34 cellular contexts compared by ENCODE assay signal in genomic region chr15:25605171-25605570, GRCh38.
"Had no signal": no experiment of that assay in that cellular context is flagged by ENCODE, and none has a peak within 500 bp of the region (broad histone marks: within the 10 kb centered on the region; RNA-seq: fewer than 3 reads in every experiment).

No MANE protein-coding gene starts in this region.

- H3K27me3 ChIP-seq: adrenal gland, body of pancreas, brain microvascular endothelial cell, breast epithelium had no signal

- H3K27me3 Mint-ChIP-seq: activated B cell treated with CpG ODN at 0.5 μM for 24 hours; activated CD4-positive, alpha-beta memory T cell treated with anti-CD3 and anti-CD28 coated beads for 36 hours; activated CD4-positive, alpha-beta T cell treated with anti-CD3 and anti-CD28 coated beads, Interleukin-2, amount 10 ng/mL, durations not matched to agents 24 days and 14 days; activated CD8-positive, alpha-beta T cell treated with anti-CD3 and anti-CD28 coated beads for 36 hours had no signal

- H3K4me1 ChIP-seq: adrenal gland, body of pancreas, breast epithelium had no signal

- H3K27ac Mint-ChIP-seq: activated B cell treated with CpG ODN at 0.5 μM for 24 hours; activated CD4-positive, alpha-beta memory T cell treated with anti-CD3 and anti-CD28 coated beads for 36 hours; activated CD4-positive, alpha-beta T cell treated with anti-CD3 and anti-CD28 coated beads, Interleukin-2, amount 10 ng/mL, durations not matched to agents 24 days and 14 days; activated CD8-positive, alpha-beta T cell treated with anti-CD3 and anti-CD28 coated beads for 36 hours; activated naive CD4-positive, alpha-beta T cell treated with anti-CD3 and anti-CD28 coated beads for 36 hours; activated naive CD4-positive, alpha-beta T cell treated with anti-CD3 and anti-CD28 coated beads, Interleukin-2, amount 50 U/mL, for 72 hours; activated naive CD8-positive, alpha-beta T cell treated with anti-CD3 and anti-CD28 coated beads for 36 hours; activated T-cell treated with anti-CD3 and anti-CD28 coated beads, Interleukin-2, amount 50 U/mL, for 72 hours; activated T-helper 1 cell treated with anti-CD3 and anti-CD28 coated beads, Interleukin-12 subunit alpha, Interleukin-12 subunit beta, Interleukin-2, Interleukin-4 antibody, amounts not matched to agents 30 ng/mL and 10 ng/mL and 1 ng/mL, durations not matched to agents 14 hours and 24 hours and 36 hours; activated T-helper 17 cell treated with anti-CD3 and anti-CD28 coated beads, Interleukin-2, amount 50 U/mL, for 72 hours; T-helper 1 cell treated with Interleukin-12 subunit alpha and Interleukin-12 subunit beta and Interleukin-4 antibody, amounts not matched to agents 30 μg/mL and 1 μg/mL, for 36 hours; T-helper 2 cell treated with Interferon-gamma antibody and Interleukin-4, amounts not matched to agents 5 μg/mL and 100 μg/mL, for 36 hours had no signal

- H3K9me3 Mint-ChIP-seq: activated CD4-positive, alpha-beta T cell treated with anti-CD3 and anti-CD28 coated beads, Interleukin-2, amount 10 ng/mL, durations not matched to agents 24 days and 14 days; activated CD8-positive, alpha-beta T cell treated with anti-CD3 and anti-CD28 coated beads for 36 hours; activated T-helper 1 cell treated with anti-CD3 and anti-CD28 coated beads, Interleukin-12 subunit alpha, Interleukin-12 subunit beta, Interleukin-2, Interleukin-4 antibody, amounts not matched to agents 30 ng/mL and 10 ng/mL and 1 ng/mL, durations not matched to agents 14 hours and 24 hours and 36 hours; activated T-helper 17 cell treated with anti-CD3 and anti-CD28 coated beads, Interleukin-2, amount 50 U/mL, for 72 hours; T-helper 1 cell treated with Interleukin-12 subunit alpha and Interleukin-12 subunit beta and Interleukin-4 antibody, amounts not matched to agents 30 μg/mL and 1 μg/mL, for 36 hours; T-helper 2 cell treated with Interferon-gamma antibody and Interleukin-4, amounts not matched to agents 5 μg/mL and 100 μg/mL, for 36 hours had no signal

- DNase-seq: activated B cell treated with CpG ODN at 0.5 μM for 24 hours; activated CD4-positive, alpha-beta memory T cell treated with anti-CD3 and anti-CD28 coated beads for 36 hours; activated CD4-positive, alpha-beta T cell treated with anti-CD3 and anti-CD28 coated beads for 4 hours; activated CD4-positive, alpha-beta T cell treated with anti-CD3 and anti-CD28 coated beads, Interleukin-2, amount 10 ng/mL, durations not matched to agents 24 days and 14 days; activated CD4-positive, alpha-beta T cell treated with anti-CD3 and anti-CD28 coated beads, Interleukin-2, amount 50 U/mL, for 1 hour; activated CD4-positive, alpha-beta T cell treated with anti-CD3 and anti-CD28 coated beads, Interleukin-2, amount 50 U/mL, for 4 hours; activated CD4-positive, CD25-positive, alpha-beta regulatory T cell treated with anti-CD3 and anti-CD28 coated beads, Interleukin-2, amount 50 U/mL, for 72 hours; activated CD8-positive, alpha-beta memory T cell treated with anti-CD3 and anti-CD28 coated beads, Interleukin-2, amount 50 U/mL, for 4 hours; activated CD8-positive, alpha-beta T cell treated with anti-CD3 and anti-CD28 coated beads for 36 hours; activated effector memory CD4-positive, alpha-beta T cell treated with anti-CD3 and anti-CD28 coated beads, Interleukin-2, amount 50 U/mL, for 16 hours; activated gamma-delta T cell treated with Interleukin-2 at 50 U/mL for 16 hours; activated naive CD4-positive, alpha-beta T cell; activated naive CD4-positive, alpha-beta T cell treated with anti-CD3 and anti-CD28 coated beads for 36 hours; activated naive CD4-positive, alpha-beta T cell treated with anti-CD3 and anti-CD28 coated beads, Interleukin-2, amount 50 U/mL, for 16 hours; activated naive CD8-positive, alpha-beta T cell treated with anti-CD3 and anti-CD28 coated beads for 36 hours; activated T-cell treated with anti-CD3 and anti-CD28 coated beads for 4 hours; activated T-cell treated with anti-CD3 and anti-CD28 coated beads, Interleukin-2, amount 50 U/mL, for 1 hour; activated T-cell treated with anti-CD3 and anti-CD28 coated beads, Interleukin-2, amount 50 U/mL, for 4 hours; activated T-cell treated with anti-CD3 and anti-CD28 coated beads, Interleukin-2, amount 50 U/mL, for 72 hours; adrenal gland; amniotic stem cell; aorta; body of pancreas; brain microvascular endothelial cell; central memory CD4-positive, alpha-beta T cell; T-helper 1 cell; T-helper 9 cell had no signal

- H3K36me3 Mint-ChIP-seq: activated CD4-positive, alpha-beta memory T cell treated with anti-CD3 and anti-CD28 coated beads for 36 hours; activated naive CD4-positive, alpha-beta T cell treated with anti-CD3 and anti-CD28 coated beads, Interleukin-2, amount 50 U/mL, for 72 hours; activated naive CD8-positive, alpha-beta T cell treated with anti-CD3 and anti-CD28 coated beads for 36 hours had no signal

- H3K4me3 ChIP-seq: adrenal gland, body of pancreas, breast epithelium had no signal

- H3K27ac ChIP-seq: adrenal gland, body of pancreas, brain microvascular endothelial cell, breast epithelium, VCaP had no signal

- H3K36me3 ChIP-seq: adrenal gland, brain microvascular endothelial cell, breast epithelium had no signal

- H3K4me3 Mint-ChIP-seq: activated B cell treated with CpG ODN at 0.5 μM for 24 hours; activated CD4-positive, alpha-beta memory T cell treated with anti-CD3 and anti-CD28 coated beads for 36 hours; activated CD4-positive, alpha-beta T cell treated with anti-CD3 and anti-CD28 coated beads, Interleukin-2, amount 10 ng/mL, durations not matched to agents 24 days and 14 days; activated CD8-positive, alpha-beta T cell treated with anti-CD3 and anti-CD28 coated beads for 36 hours; activated naive CD4-positive, alpha-beta T cell treated with anti-CD3 and anti-CD28 coated beads for 36 hours; activated naive CD8-positive, alpha-beta T cell treated with anti-CD3 and anti-CD28 coated beads for 36 hours; activated T-cell treated with anti-CD3 and anti-CD28 coated beads, Interleukin-2, amount 50 U/mL, for 4 hours; activated T-cell treated with anti-CD3 and anti-CD28 coated beads, Interleukin-2, amount 50 U/mL, for 72 hours; activated T-helper 1 cell treated with anti-CD3 and anti-CD28 coated beads, Interleukin-12 subunit alpha, Interleukin-12 subunit beta, Interleukin-2, Interleukin-4 antibody, amounts not matched to agents 30 ng/mL and 10 ng/mL and 1 ng/mL, durations not matched to agents 14 hours and 24 hours and 36 hours; activated T-helper 17 cell treated with anti-CD3 and anti-CD28 coated beads, Interleukin-2, amount 50 U/mL, for 72 hours; T-helper 1 cell treated with Interleukin-12 subunit alpha and Interleukin-12 subunit beta and Interleukin-4 antibody, amounts not matched to agents 30 μg/mL and 1 μg/mL, for 36 hours; T-helper 2 cell treated with Interferon-gamma antibody and Interleukin-4, amounts not matched to agents 5 μg/mL and 100 μg/mL, for 36 hours had no signal

- H3K9me3 ChIP-seq: adrenal gland, body of pancreas had no signal

- ATAC-seq: activated CD8-positive, alpha-beta T cell treated with anti-CD3 and anti-CD28 coated beads for 36 hours; activated naive CD4-positive, alpha-beta T cell treated with anti-CD3 and anti-CD28 coated beads, Interleukin-2, amount 50 U/mL, for 72 hours; activated T-cell treated with anti-CD3 and anti-CD28 coated beads, Interleukin-2, amount 50 U/mL, for 4 hours; activated T-cell treated with anti-CD3 and anti-CD28 coated beads, Interleukin-2, amount 50 U/mL, for 72 hours; activated T-helper 17 cell treated with anti-CD3 and anti-CD28 coated beads, Interleukin-2, amount 50 U/mL, for 72 hours; body of pancreas had no signal

- H3K4me1 Mint-ChIP-seq: activated B cell treated with CpG ODN at 0.5 μM for 24 hours; activated CD4-positive, alpha-beta T cell treated with anti-CD3 and anti-CD28 coated beads, Interleukin-2, amount 10 ng/mL, durations not matched to agents 24 days and 14 days; activated naive CD8-positive, alpha-beta T cell treated with anti-CD3 and anti-CD28 coated beads for 36 hours; activated T-helper 17 cell treated with anti-CD3 and anti-CD28 coated beads, Interleukin-2, amount 50 U/mL, for 72 hours had no signal
